27 cellular contexts compared by ENCODE assay signal in the genomic region with DNA sequence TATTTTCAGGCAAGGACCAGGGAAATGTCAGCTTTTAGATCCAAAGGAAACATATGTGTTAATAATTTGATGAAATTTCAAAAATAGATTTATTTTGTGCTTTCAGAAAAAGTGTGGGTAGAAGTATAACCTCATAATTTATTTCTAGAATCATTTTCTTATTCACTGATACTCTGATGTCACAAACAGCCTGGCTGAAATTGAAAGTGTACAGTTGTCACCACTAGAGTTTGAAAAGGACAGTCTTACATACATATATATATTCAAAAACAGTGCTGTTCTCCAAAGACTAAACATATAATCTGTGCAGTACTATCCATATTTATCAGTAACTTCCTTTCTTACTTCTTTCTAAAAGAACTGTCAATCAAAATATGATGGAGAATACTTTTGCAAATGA.
"Had no signal": no experiment of that assay in that cellular context is flagged by ENCODE, and none has a peak within 500 bp of the region (broad histone marks: within the 10 kb centered on the region; RNA-seq: fewer than 3 reads in every experiment).

No MANE protein-coding gene starts in this region.

- ATAC-seq: activated CD8-positive, alpha-beta T cell treated with anti-CD3 and anti-CD28 coated beads for 36 hours; activated T-cell treated with anti-CD3 and anti-CD28 coated beads, Interleukin-2, amount 50 U/mL, for 4 hours; activated T-helper 17 cell treated with anti-CD3 and anti-CD28 coated beads, Interleukin-2, amount 50 U/mL, for 72 hours; effector memory CD8-positive, alpha-beta T cell; heart left ventricle; naive thymus-derived CD4-positive, alpha-beta T cell; right cardiac atrium; stimulated activated naive B cell treated with anti-CD40 and anti-IgM and Interleukin-4, amounts not matched to agents 10 μg/mL and 1 μg/mL and 100 μg/mL, for 72 hours had no signal

- H3K4me3 Mint-ChIP-seq: activated B cell treated with CpG ODN at 0.5 μM for 24 hours; activated CD8-positive, alpha-beta T cell treated with anti-CD3 and anti-CD28 coated beads for 36 hours; activated T-cell treated with anti-CD3 and anti-CD28 coated beads, Interleukin-2, amount 50 U/mL, for 4 hours; activated T-helper 17 cell treated with anti-CD3 and anti-CD28 coated beads, Interleukin-2, amount 50 U/mL, for 72 hours; effector memory CD8-positive, alpha-beta T cell; immature natural killer cell; naive thymus-derived CD4-positive, alpha-beta T cell; neural crest cell; stimulated activated naive B cell treated with anti-CD40 and anti-IgM and Interleukin-4, amounts not matched to agents 10 μg/mL and 1 μg/mL and 100 μg/mL, for 72 hours had no signal

- H3K27ac Mint-ChIP-seq: activated B cell treated with CpG ODN at 0.5 μM for 24 hours; activated CD8-positive, alpha-beta T cell treated with anti-CD3 and anti-CD28 coated beads for 36 hours; activated T-helper 17 cell treated with anti-CD3 and anti-CD28 coated beads, Interleukin-2, amount 50 U/mL, for 72 hours; effector memory CD8-positive, alpha-beta T cell; immature natural killer cell; naive thymus-derived CD4-positive, alpha-beta T cell; stimulated activated naive B cell treated with anti-CD40 and anti-IgM and Interleukin-4, amounts not matched to agents 10 μg/mL and 1 μg/mL and 100 μg/mL, for 72 hours had no signal

- H3K4me3 ChIP-seq: coronary artery, heart left ventricle, suprapubic skin, tibial artery had no signal

- H3K9me3 Mint-ChIP-seq: activated B cell treated with CpG ODN at 0.5 μM for 24 hours; activated CD8-positive, alpha-beta T cell treated with anti-CD3 and anti-CD28 coated beads for 36 hours; activated T-cell treated with anti-CD3 and anti-CD28 coated beads, Interleukin-2, amount 50 U/mL, for 4 hours; activated T-helper 17 cell treated with anti-CD3 and anti-CD28 coated beads, Interleukin-2, amount 50 U/mL, for 72 hours; effector memory CD8-positive, alpha-beta T cell; naive thymus-derived CD4-positive, alpha-beta T cell; neural crest cell; stimulated activated naive B cell treated with anti-CD40 and anti-IgM and Interleukin-4, amounts not matched to agents 10 μg/mL and 1 μg/mL and 100 μg/mL, for 72 hours had no signal

- H3K36me3 Mint-ChIP-seq: immature natural killer cell; naive thymus-derived CD4-positive, alpha-beta T cell; stimulated activated naive B cell treated with anti-CD40 and anti-IgM and Interleukin-4, amounts not matched to agents 10 μg/mL and 1 μg/mL and 100 μg/mL, for 72 hours had no signal

- H3K4me1 Mint-ChIP-seq: activated T-helper 17 cell treated with anti-CD3 and anti-CD28 coated beads, Interleukin-2, amount 50 U/mL, for 72 hours; immature natural killer cell; naive thymus-derived CD4-positive, alpha-beta T cell; neural crest cell had no signal

- H3K27me3 ChIP-seq: brain microvascular endothelial cell, heart left ventricle, stomach, suprapubic skin, tibial artery had no signal

- H3K36me3 ChIP-seq: brain microvascular endothelial cell, heart left ventricle, stomach, suprapubic skin, tibial artery had no signal

- DNase-seq: activated B cell treated with CpG ODN at 0.5 μM for 24 hours; activated CD4-positive, alpha-beta T cell treated with anti-CD3 and anti-CD28 coated beads, Interleukin-2, amount 50 U/mL, for 1 hour; activated CD8-positive, alpha-beta T cell treated with anti-CD3 and anti-CD28 coated beads for 36 hours; activated gamma-delta T cell treated with Interleukin-2 at 50 U/mL for 16 hours; activated naive CD4-positive, alpha-beta T cell treated with anti-CD3 and anti-CD28 coated beads, Interleukin-2, amount 50 U/mL, for 16 hours; activated T-cell treated with anti-CD3 and anti-CD28 coated beads, Interleukin-2, amount 50 U/mL, for 4 hours; amniotic stem cell; brain microvascular endothelial cell; effector memory CD8-positive, alpha-beta T cell; erythroblast; heart left ventricle; hypothalamus; immature natural killer cell; kidney; midbrain; naive thymus-derived CD4-positive, alpha-beta T cell; nucleus accumbens; right cardiac atrium; stimulated activated CD4-positive, alpha-beta T cell treated with anti-CD3 and anti-CD28 coated beads, Interleukin-15, amount 100 ng/mL, for 24 hours; stimulated activated CD4-positive, alpha-beta T cell treated with anti-CD3 and anti-CD28 coated beads, Interleukin-2, amount 100 ng/mL, for 24 hours; stimulated activated naive B cell treated with anti-CD40 and anti-IgM and Interleukin-4, amounts not matched to agents 10 μg/mL and 1 μg/mL and 100 μg/mL, for 72 hours; stomach; tibial artery had no signal

- H3K27me3 Mint-ChIP-seq: activated B cell treated with CpG ODN at 0.5 μM for 24 hours had no signal

- H3K4me1 ChIP-seq: heart left ventricle, suprapubic skin had no signal

- H3K27ac ChIP-seq: brain microvascular endothelial cell, coronary artery, heart left ventricle, stomach, suprapubic skin, tibial artery had no signal
